ENCODE assay signal across 32 cellular contexts in the genomic region with DNA sequence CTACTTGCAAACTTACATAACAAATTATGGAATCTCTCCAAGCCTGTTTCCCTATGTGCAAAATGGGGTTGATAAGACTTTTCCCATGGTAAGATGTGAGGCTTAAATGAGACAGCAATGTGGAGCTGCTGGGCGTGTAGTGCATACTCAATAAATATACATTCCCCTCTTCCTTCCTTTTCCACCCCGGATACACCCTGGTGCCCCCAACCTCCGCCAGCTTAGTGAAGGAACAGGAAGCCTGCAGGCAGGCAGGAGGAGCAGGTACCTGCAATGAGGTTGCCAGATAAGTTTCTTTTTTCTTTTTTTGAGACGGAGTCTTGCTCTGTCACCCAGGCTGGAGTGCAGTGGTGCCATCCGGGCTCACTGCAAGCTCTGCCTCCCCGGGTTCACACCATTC. TPM values are rescaled to one million over a fixed set of nuclear protein-coding genes. Genes with fewer than 3 reads are reported as not detected.
A peak's percentile ranks its signal among the peaks of the same experiment; 100 is the strongest.
DNase-seq lines count a peak whose midpoint lies in the region; ATAC-seq and TF ChIP-seq lines count a peak whose summit lies in the region.
"Had no signal": no experiment of that assay in that cellular context is flagged by ENCODE, and none has a peak within 500 bp of the region (broad histone marks: within the 10 kb centered on the region; RNA-seq: fewer than 3 reads in every experiment).

No MANE protein-coding gene starts in this region.

- 39 to 52% methylated on average over 6 of the region's 6 CpGs for WGBS in sigmoid colon, 2 donors
- WGBS in heart left ventricle, 4 donors, result 71 to 79% (median 79%) methylated on average over 6 of the region's 6 CpGs

- no peak for TF ChIP-seq POLR2A in sigmoid colon (IDR thresholded peaks at IDR 0.05)
- TF ChIP-seq POLR2A in heart left ventricle (IDR thresholded peaks at IDR 0.05), result no peak

- no peak for TF ChIP-seq CTCF in fibroblast of villous mesenchyme (IDR thresholded peaks at IDR 0.05; ENCODE audit: insufficient read depth, low read depth, low read length)
- no peak for TF ChIP-seq CTCF in sigmoid colon (IDR thresholded peaks at IDR 0.05)
- TF ChIP-seq CTCF in upper lobe of right lung (IDR thresholded peaks at IDR 0.05), result no peak
- no peak for TF ChIP-seq CTCF in heart left ventricle (IDR thresholded peaks at IDR 0.05)

- no peaks in the 10 kb centered on the region for H3K36me3 ChIP-seq in sigmoid colon
- H3K36me3 ChIP-seq in upper lobe of right lung, result no peaks in the 10 kb centered on the region
- H3K36me3 ChIP-seq in heart left ventricle, result no peaks in the 10 kb centered on the region
- H3K36me3 ChIP-seq: pancreas, right lobe of liver had no signal

- H3K27me3 ChIP-seq in sigmoid colon, result no peaks in the 10 kb centered on the region
- H3K27me3 ChIP-seq in upper lobe of right lung, result no peaks in the 10 kb centered on the region
- H3K27me3 ChIP-seq in heart left ventricle, result no peaks in the 10 kb centered on the region
- H3K27me3 ChIP-seq: pancreas, right lobe of liver, suprapubic skin had no signal

- H3K4me1 ChIP-seq in sigmoid colon, result peaks cover 0 to 57% (median 32%) of the 10 kb centered on the region in 4 donors
- peaks cover 43% of the 10 kb centered on the region for H3K4me1 ChIP-seq in upper lobe of right lung
- peaks cover 0 to 30% (median 17%) of the 10 kb centered on the region in 12 donors for H3K4me1 ChIP-seq in heart left ventricle
- H3K4me1 ChIP-seq: pancreas had no signal

- intact Hi-C loops in sigmoid colon (cut with DNase I) (no loop called here), upper lobe of right lung (cut with DNase I) (no loop called here), heart left ventricle (cut with DNase I) (no loop called here)

- H3K9me3 ChIP-seq in sigmoid colon, result no peaks in the 10 kb centered on the region
- no peaks in the 10 kb centered on the region for H3K9me3 ChIP-seq in upper lobe of right lung
- H3K9me3 ChIP-seq in heart left ventricle, result no peaks in the 10 kb centered on the region
- H3K9me3 ChIP-seq: pancreas, right lobe of liver, suprapubic skin had no signal

- peak overlapping the region; percentile 82 to 94 (median 88) for H3K27ac ChIP-seq in sigmoid colon
- H3K27ac ChIP-seq in upper lobe of right lung, result peak overlapping the region; percentile 70
- peak overlapping the region in 1 of 12 donors; percentile 86 for H3K27ac ChIP-seq in heart left ventricle
- H3K27ac ChIP-seq: KMS-11, pancreas, right lobe of liver, SK-N-MC, suprapubic skin had no signal

- peak; percentile 46 for DNase-seq in amniotic epithelial cell (ENCODE audit: low read depth)
- DNase-seq in fibroblast of villous mesenchyme (ENCODE audit: low read depth), result peak; percentile 26
- no peak for DNase-seq in sigmoid colon
- no peak for DNase-seq in upper lobe of right lung
- DNase-seq in activated gamma-delta T cell treated with Interleukin-2 at 50 U/mL for 16 hours, result no peak
- DNase-seq in OCI-M1 (lab: John Stamatoyannopoulos, UW), result no peak
- DNase-seq in heart left ventricle, result no peak
- DNase-seq: activated CD4-positive, alpha-beta T cell treated with anti-CD3 and anti-CD28 coated beads for 1 hour; activated CD8-positive, alpha-beta T cell treated with anti-CD3 and anti-CD28 coated beads for 36 hours; COR-L47; dermis blood vessel endothelial cell; DMS53; GF-D8; NCI-H146; NCI-H2107; NCI-H748 treated with DMSO at 0.1 percent for 48 hours; right lobe of liver; RPMI8226; stimulated activated CD4-positive, alpha-beta T cell treated with anti-CD3 and anti-CD28 coated beads, Interleukin-4, amount 100 ng/mL, for 24 hours had no signal

- ATAC-seq in upper lobe of right lung (no peak), heart left ventricle (no peak)
- ATAC-seq: activated CD8-positive, alpha-beta T cell treated with anti-CD3 and anti-CD28 coated beads for 36 hours; activated naive CD4-positive, alpha-beta T cell treated with anti-CD3 and anti-CD28 coated beads, Interleukin-2, amount 50 U/mL, for 72 hours; activated T-helper 17 cell treated with anti-CD3 and anti-CD28 coated beads, Interleukin-2, amount 50 U/mL, for 72 hours; pancreas; right lobe of liver; stimulated activated effector memory CD8-positive, alpha-beta T cell treated with anti-CD3 and anti-CD28 coated beads, Interleukin-12 subunit alpha, Interleukin-12 subunit beta, amount 100 ng/mL, for 72 hours had no signal

- H3K4me3 ChIP-seq in fibroblast of villous mesenchyme (ENCODE audit: low read depth, low read length), result no peak overlapping the region
- H3K4me3 ChIP-seq in sigmoid colon, result peak overlapping the region in 2 of 4 donors; percentile 28 to 42
- H3K4me3 ChIP-seq in upper lobe of right lung, result no peak overlapping the region
- no peak overlapping the region for H3K4me3 ChIP-seq in heart left ventricle
- H3K4me3 ChIP-seq: pancreas, right lobe of liver, SK-N-MC, suprapubic skin had no signal

- no peak for TF ChIP-seq EP300 in sigmoid colon (IDR thresholded peaks at IDR 0.05)

RNA-seq across cellular contexts. Expression of a gene that starts 14.9 kb away (rescaled TPM):
- total RNA-seq in fibroblast of villous mesenchyme, result not detected in 2 replicates
- total RNA-seq in sigmoid colon, result not detected
- polyA plus RNA-seq in sigmoid colon, result under 1 TPM in 1 of 3 donors, not detected in 2; 0.07 TPM
- not detected for total RNA-seq in upper lobe of right lung
- not detected for total RNA-seq in heart left ventricle
- polyA plus RNA-seq in heart left ventricle, result under 1 TPM in 1 of 2 donors, not detected in 1; 0.19 TPM
- total RNA-seq: activated CD8-positive, alpha-beta T cell treated with anti-CD3 and anti-CD28 coated beads for 36 hours; activated naive CD4-positive, alpha-beta T cell treated with anti-CD3 and anti-CD28 coated beads, Interleukin-2, amount 50 U/mL, for 72 hours; activated T-helper 17 cell treated with anti-CD3 and anti-CD28 coated beads, Interleukin-2, amount 50 U/mL, for 72 hours; cardiac septum; dermis blood vessel endothelial cell; glomerular endothelial cell; lower leg skin; right lobe of liver; suprapubic skin had no signal
- polyA plus RNA-seq: AG04450, keratinocyte, neural cell had no signal

RNA-seq across cellular contexts. Expression of a gene that starts 19.9 kb away (rescaled TPM):
- under 0.01 TPM in 2 replicates for total RNA-seq in fibroblast of villous mesenchyme
- total RNA-seq in sigmoid colon, result 10 to 100 TPM; 15.8 to 60.8 (median 40.5) TPM
- 10 to 100 TPM; 24.0 to 52.9 (median 30.3) TPM for polyA plus RNA-seq in sigmoid colon
- total RNA-seq in upper lobe of right lung, result 55.6 TPM
- 10 to 100 TPM in 1 of 9 donors, 1 to 10 TPM in 7, under 1 TPM in 1; 0.83 to 10.2 (median 2.2) TPM for total RNA-seq in heart left ventricle
- polyA plus RNA-seq in heart left ventricle, result 1 to 10 TPM; 3.4 to 4.4 TPM
- total RNA-seq: activated T-helper 17 cell treated with anti-CD3 and anti-CD28 coated beads, Interleukin-2, amount 50 U/mL, for 72 hours had no signal

RNA-seq across cellular contexts. Expression of a gene that starts 22.5 kb away (rescaled TPM):
- not detected in 2 replicates for total RNA-seq in fibroblast of villous mesenchyme
- not detected for total RNA-seq in sigmoid colon
- under 1 TPM in 1 of 3 donors, not detected in 2; 0.06 TPM for polyA plus RNA-seq in sigmoid colon
- not detected for total RNA-seq in upper lobe of right lung
- total RNA-seq in heart left ventricle, result under 1 TPM in 4 of 9 donors, not detected in 5; 0.10 to 0.28 (median 0.12) TPM
- polyA plus RNA-seq in heart left ventricle, result under 1 TPM in 1 of 2 donors, not detected in 1; 0.06 TPM
- total RNA-seq: activated T-helper 17 cell treated with anti-CD3 and anti-CD28 coated beads, Interleukin-2, amount 50 U/mL, for 72 hours; glomerular endothelial cell; right lobe of liver had no signal
- polyA plus RNA-seq: AG04450 had no signal

RNA-seq across cellular contexts. Expression of a gene that starts 33.7 kb away (rescaled TPM):
- total RNA-seq in fibroblast of villous mesenchyme (47.1 and 55.4 TPM in 2 replicates), sigmoid colon (10 to 100 TPM; 58.1 to 85.9 (median 71.3) TPM), upper lobe of right lung (142 TPM), heart left ventricle (100 to 1,000 TPM in 6 of 9 donors, 10 to 100 TPM in 3; 30.1 to 151 (median 121) TPM)
- polyA plus RNA-seq in sigmoid colon (100 to 1,000 TPM in 1 of 3 donors, 10 to 100 TPM in 2; 55.9 to 147 (median 58.7) TPM), heart left ventricle (10 to 100 TPM; 83.0 to 95.0 TPM)

RNA-seq across cellular contexts. Expression of a gene that starts 44.1 kb away (rescaled TPM):
- total RNA-seq in fibroblast of villous mesenchyme, result 6.4 and 12.1 TPM in 2 replicates
- 1 to 10 TPM; 3.6 to 5.5 (median 3.8) TPM for total RNA-seq in sigmoid colon
- 1 to 10 TPM in 1 of 3 donors, under 1 TPM in 1, not detected in 1; 0.60 to 1.8 TPM for polyA plus RNA-seq in sigmoid colon
- total RNA-seq in upper lobe of right lung, result 2.2 TPM
- total RNA-seq in heart left ventricle, result 10 to 100 TPM in 5 of 9 donors, 1 to 10 TPM in 4; 8.2 to 78.7 (median 13.0) TPM
- polyA plus RNA-seq in heart left ventricle, result 10 to 100 TPM in 1 of 2 donors, 1 to 10 TPM in 1; 7.6 to 12.2 TPM

Comparison
In these comparisons a context has a peak if more than half of its experiments do, and no peak if none do; other contexts are left out.
1. DNase-seq: peak in amniotic epithelial cell (single experiment) and fibroblast of villous mesenchyme (single experiment); none in sigmoid colon (single experiment), upper lobe of right lung (single experiment), activated gamma-delta T cell treated with Interleukin-2 at 50 U/mL for 16 hours (single experiment), OCI-M1 (single experiment) and heart left ventricle (0 of 5).